14 cellular contexts compared by ENCODE assay signal in the genomic region with DNA sequence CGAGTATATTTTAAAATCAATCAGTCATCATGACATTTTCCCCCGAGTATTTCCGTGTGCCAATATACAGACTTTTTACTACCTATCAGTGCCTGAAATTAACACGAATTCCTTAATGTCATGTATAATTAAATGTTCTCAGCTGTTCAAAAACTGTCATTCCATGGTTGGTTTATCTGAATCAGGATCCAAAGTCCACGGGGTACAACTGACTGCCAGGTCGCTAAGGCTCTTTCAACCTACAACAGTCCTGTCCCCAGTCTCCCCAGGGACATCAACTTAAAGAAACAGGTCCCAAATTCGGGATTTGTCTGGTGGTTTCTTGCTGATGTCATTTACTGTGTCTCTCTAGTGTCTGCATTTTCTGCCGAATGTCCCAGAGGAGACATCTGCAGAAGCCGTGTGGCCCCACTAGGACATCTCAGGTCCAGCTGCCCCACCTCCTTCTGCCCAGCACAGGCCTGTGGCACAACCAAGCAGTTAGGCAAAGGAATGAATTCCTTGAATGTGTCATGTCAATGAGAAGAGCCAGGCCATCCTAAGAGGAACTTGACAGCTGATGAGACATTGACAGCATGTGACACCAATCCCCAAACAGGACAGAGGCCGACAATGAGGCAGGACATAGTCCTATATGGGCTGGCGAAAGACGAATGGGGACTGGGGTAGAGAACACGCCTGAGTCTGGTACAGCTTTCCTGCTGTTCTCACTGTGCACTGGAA.
DNase-seq lines count a peak whose midpoint lies in the region; ATAC-seq, FAIRE-seq and TF ChIP-seq lines count a peak whose summit lies in the region.
"Had no signal": no experiment of that assay in that cellular context is flagged by ENCODE, and none has a peak within 500 bp of the region (broad histone marks: within the 10 kb centered on the region; RNA-seq: fewer than 3 reads in every experiment).

No MANE protein-coding gene starts in this region.

- no peaks in the 10 kb centered on the region for H3K79me2 ChIP-seq in trophoblast cell (ENCODE audit: control insufficient read depth, insufficient read depth, low read length, poor library complexity)

- H3K4me1 ChIP-seq in CD4-positive, alpha-beta memory T cell (ENCODE audit: insufficient read depth, low read length), result no peaks in the 10 kb centered on the region
- no peaks in the 10 kb centered on the region for H3K4me1 ChIP-seq in trophoblast cell (ENCODE audit: control insufficient read depth in 1 of 2, insufficient read depth in 2 of 2, low read length in 2 of 2)

- POLR2A ChIA-PET in CD4-positive, alpha-beta memory T cell (lab: Charles Lee; ENCODE audit: partially characterized antibody), result interaction anchor here (1.3 to 1.4 kb wide), 3 partner anchors 9 to 110 kb away, joined by 3 to 5 read pairs (median 3); a partner anchor contains a TSS
- POLR2A ChIA-PET in activated B cell treated with CpG ODN at 0.5 μM for 24 hours (lab: Charles Lee), result interaction anchor here (0.5 to 1.0 kb wide), 2 partner anchors 9 to 217 kb away, joined by 4 to 9 read pairs; no protein-coding TSS in a partner anchor

- H3K4me3 Mint-ChIP-seq in CD4-positive, alpha-beta memory T cell, result no peak overlapping the region
- H3K4me3 Mint-ChIP-seq in activated B cell treated with CpG ODN at 0.5 μM for 24 hours, result no peak overlapping the region

- no peak overlapping the region for H2BK120ac ChIP-seq in trophoblast cell (ENCODE audit: insufficient read depth, low read length, poor library complexity)

- H3K4ac ChIP-seq in trophoblast cell (ENCODE audit: low read depth, low read length), result no peak overlapping the region

- H3K23ac ChIP-seq in trophoblast cell (ENCODE audit: low read length), result no peak overlapping the region

- WGBS in trophoblast cell (ENCODE audit: extremely low coverage, insufficient coverage, insufficient read length), result no CpG with 5 or more reads among the region's 13 CpGs

- ATAC-seq in activated B cell treated with CpG ODN at 0.5 μM for 24 hours (ENCODE audit: low read depth) (no peak), GM18867 (IDR thresholded peaks at IDR 0.05; ENCODE audit: unreplicated experiment) (no peak)

- H3K4me2 ChIP-seq in trophoblast cell (ENCODE audit: low read length), result no peak overlapping the region

- peak overlapping the region in 6 of 7 donors; percentile 16 to 84 (median 60) for H3K27ac Mint-ChIP-seq in CD4-positive, alpha-beta memory T cell
- H3K27ac Mint-ChIP-seq in activated B cell treated with CpG ODN at 0.5 μM for 24 hours, result peak overlapping the region; percentile 47

- H3K79me1 ChIP-seq in trophoblast cell (ENCODE audit: low read length), result no peaks in the 10 kb centered on the region

- peak; percentile 58 for FAIRE-seq in islet of Langerhans (lab: Jason Lieb, UNC)
- FAIRE-seq: endometrium, H54 had no signal

- DNase-seq in CD4-positive, alpha-beta memory T cell, result no peak
- DNase-seq in activated B cell treated with CpG ODN at 0.5 μM for 24 hours, result no peak
- no peak for DNase-seq in trophoblast cell
- no peak for DNase-seq in AG08395 (ENCODE audit: low spot score)
- no peak for DNase-seq in H4 (ENCODE audit: low spot score)
- DNase-seq in T-helper 2 cell, result no peak
- DNase-seq: DMS 273 treated with DMSO at 0.1 percent for 48 hours, SHP77 treated with DMSO at 0.1 percent for 48 hours had no signal

- no peak overlapping the region for H4K91ac ChIP-seq in trophoblast cell (ENCODE audit: low read depth, low read length)

- H3K9me3 ChIP-seq in CD4-positive, alpha-beta memory T cell (ENCODE audit: control insufficient read depth in 1 of 2, low read length in 2 of 2), result no peaks in the 10 kb centered on the region
- no peaks in the 10 kb centered on the region for H3K9me3 ChIP-seq in trophoblast cell (ENCODE audit: insufficient read depth, low read depth, low read length)
- H3K9me3 ChIP-seq: thoracic aorta had no signal

- intact Hi-C loops in CD4-positive, alpha-beta memory T cell (cut with micrococcal nuclease), result no loop called here
- intact Hi-C loops in activated B cell treated with CpG ODN at 0.5 μM for 24 hours (cut with micrococcal nuclease), result no loop called here

- no peak overlapping the region for H3K18ac ChIP-seq in trophoblast cell (ENCODE audit: low read length)

- no peak overlapping the region for H4K8ac ChIP-seq in trophoblast cell (ENCODE audit: low read depth, low read length)

- no peak for TF ChIP-seq CTCF in activated B cell treated with CpG ODN at 0.5 μM for 24 hours (IDR thresholded peaks at IDR 0.05)

- no peak overlapping the region for H2AFZ ChIP-seq in trophoblast cell (ENCODE audit: insufficient read depth, low read length, poor library complexity)

- H3K4me3 ChIP-seq in CD4-positive, alpha-beta memory T cell (ENCODE audit: low read length in 2 of 2), result no peak overlapping the region
- no peak overlapping the region for H3K4me3 ChIP-seq in trophoblast cell (ENCODE audit: low read depth, low read length)
- H3K4me3 ChIP-seq: lung, thoracic aorta had no signal

- no peaks in the 10 kb centered on the region for H3K9me3 Mint-ChIP-seq in CD4-positive, alpha-beta memory T cell
- H3K9me3 Mint-ChIP-seq in activated B cell treated with CpG ODN at 0.5 μM for 24 hours, result no peaks in the 10 kb centered on the region

- H3K27me3 ChIP-seq in CD4-positive, alpha-beta memory T cell (ENCODE audit: insufficient read depth, low read length), result no peaks in the 10 kb centered on the region
- H3K27me3 ChIP-seq in trophoblast cell (ENCODE audit: insufficient read depth, low read length), result no peaks in the 10 kb centered on the region

- H2AK5ac ChIP-seq in trophoblast cell (ENCODE audit: low read length), result no peak overlapping the region

- H3K4me1 Mint-ChIP-seq in CD4-positive, alpha-beta memory T cell, result peaks cover 19 to 39% (median 27%) of the 10 kb centered on the region in 4 donors
- no peaks in the 10 kb centered on the region for H3K4me1 Mint-ChIP-seq in activated B cell treated with CpG ODN at 0.5 μM for 24 hours

- H4K12ac ChIP-seq in trophoblast cell (ENCODE audit: low read depth, low read length), result no peak overlapping the region

- no peaks in the 10 kb centered on the region for H3K27me3 Mint-ChIP-seq in CD4-positive, alpha-beta memory T cell
- no peaks in the 10 kb centered on the region for H3K27me3 Mint-ChIP-seq in activated B cell treated with CpG ODN at 0.5 μM for 24 hours

- H3K36me3 Mint-ChIP-seq in CD4-positive, alpha-beta memory T cell, result peaks cover 50 to 76% of the 10 kb centered on the region in 2 donors
- peaks cover 76% of the 10 kb centered on the region for H3K36me3 Mint-ChIP-seq in activated B cell treated with CpG ODN at 0.5 μM for 24 hours (ENCODE audit: low read depth)

- peaks cover 56% of the 10 kb centered on the region for H3K36me3 ChIP-seq in CD4-positive, alpha-beta memory T cell (ENCODE audit: insufficient read depth, low read length)
- H3K36me3 ChIP-seq in trophoblast cell (ENCODE audit: control insufficient read depth in 1 of 2, insufficient read depth in 2 of 2, low read length in 2 of 2), result peaks cover 36 to 40% of the 10 kb centered on the region in 2 experiments

- H3K9ac ChIP-seq in trophoblast cell (ENCODE audit: low read length), result peak overlapping the region; percentile 23

- H3K27ac ChIP-seq in CD4-positive, alpha-beta memory T cell (ENCODE audit: low read depth, low read length), result no peak overlapping the region
- H3K27ac ChIP-seq in trophoblast cell (ENCODE audit: low read depth, low read length), result no peak overlapping the region
- H3K27ac ChIP-seq: thoracic aorta had no signal

- CTCF ChIA-PET in CD4-positive, alpha-beta memory T cell (lab: Charles Lee; ENCODE audit: partially characterized antibody), result interaction anchor here (0.8 to 7.3 kb wide), 12 partner anchors 8 to 185 kb away, joined by 3 to 48 read pairs (median 5); no protein-coding TSS in a partner anchor
- CTCF ChIA-PET in activated B cell treated with CpG ODN at 0.5 μM for 24 hours (lab: Charles Lee), result interaction anchor here (1.0 to 4.4 kb wide), 5 partner anchors 17 to 206 kb away, joined by 3 to 37 read pairs (median 5); no protein-coding TSS in a partner anchor

- no peak overlapping the region for H3K14ac ChIP-seq in trophoblast cell (ENCODE audit: low read length)

- no peak overlapping the region for H2BK12ac ChIP-seq in trophoblast cell (ENCODE audit: low read length)

- no peak overlapping the region for H2BK5ac ChIP-seq in trophoblast cell (ENCODE audit: low read depth, low read length, poor library complexity)
